In the genomic region with DNA sequence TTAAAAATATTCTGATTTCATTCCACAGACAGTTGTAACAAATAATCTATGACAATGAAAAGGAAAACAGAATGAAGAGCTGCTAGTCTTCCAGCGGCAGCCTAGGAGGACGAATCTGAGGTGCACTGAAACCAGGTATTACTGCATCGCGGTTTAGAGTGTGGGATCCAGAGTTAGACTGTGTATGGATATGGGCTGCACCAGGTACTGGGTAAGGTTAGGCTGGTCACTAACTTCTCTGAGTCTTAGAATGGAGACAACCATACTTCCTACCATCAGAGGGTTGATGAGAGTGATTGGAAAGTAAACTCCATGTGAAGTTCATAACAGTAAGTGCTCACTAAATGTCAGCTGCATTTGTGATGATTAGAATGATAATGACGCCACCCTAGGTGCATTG, we compare ENCODE assay signal across 1 cellular context.
TF ChIP-seq lines count a peak whose summit lies in the region.

No MANE protein-coding gene starts in this region.

TF ChIP-seq in K562, 482 proteins besides CTCF, POLR2A, EP300 and RAD21 (continued from another document):
- TF ChIP-seq, protein P1, sequence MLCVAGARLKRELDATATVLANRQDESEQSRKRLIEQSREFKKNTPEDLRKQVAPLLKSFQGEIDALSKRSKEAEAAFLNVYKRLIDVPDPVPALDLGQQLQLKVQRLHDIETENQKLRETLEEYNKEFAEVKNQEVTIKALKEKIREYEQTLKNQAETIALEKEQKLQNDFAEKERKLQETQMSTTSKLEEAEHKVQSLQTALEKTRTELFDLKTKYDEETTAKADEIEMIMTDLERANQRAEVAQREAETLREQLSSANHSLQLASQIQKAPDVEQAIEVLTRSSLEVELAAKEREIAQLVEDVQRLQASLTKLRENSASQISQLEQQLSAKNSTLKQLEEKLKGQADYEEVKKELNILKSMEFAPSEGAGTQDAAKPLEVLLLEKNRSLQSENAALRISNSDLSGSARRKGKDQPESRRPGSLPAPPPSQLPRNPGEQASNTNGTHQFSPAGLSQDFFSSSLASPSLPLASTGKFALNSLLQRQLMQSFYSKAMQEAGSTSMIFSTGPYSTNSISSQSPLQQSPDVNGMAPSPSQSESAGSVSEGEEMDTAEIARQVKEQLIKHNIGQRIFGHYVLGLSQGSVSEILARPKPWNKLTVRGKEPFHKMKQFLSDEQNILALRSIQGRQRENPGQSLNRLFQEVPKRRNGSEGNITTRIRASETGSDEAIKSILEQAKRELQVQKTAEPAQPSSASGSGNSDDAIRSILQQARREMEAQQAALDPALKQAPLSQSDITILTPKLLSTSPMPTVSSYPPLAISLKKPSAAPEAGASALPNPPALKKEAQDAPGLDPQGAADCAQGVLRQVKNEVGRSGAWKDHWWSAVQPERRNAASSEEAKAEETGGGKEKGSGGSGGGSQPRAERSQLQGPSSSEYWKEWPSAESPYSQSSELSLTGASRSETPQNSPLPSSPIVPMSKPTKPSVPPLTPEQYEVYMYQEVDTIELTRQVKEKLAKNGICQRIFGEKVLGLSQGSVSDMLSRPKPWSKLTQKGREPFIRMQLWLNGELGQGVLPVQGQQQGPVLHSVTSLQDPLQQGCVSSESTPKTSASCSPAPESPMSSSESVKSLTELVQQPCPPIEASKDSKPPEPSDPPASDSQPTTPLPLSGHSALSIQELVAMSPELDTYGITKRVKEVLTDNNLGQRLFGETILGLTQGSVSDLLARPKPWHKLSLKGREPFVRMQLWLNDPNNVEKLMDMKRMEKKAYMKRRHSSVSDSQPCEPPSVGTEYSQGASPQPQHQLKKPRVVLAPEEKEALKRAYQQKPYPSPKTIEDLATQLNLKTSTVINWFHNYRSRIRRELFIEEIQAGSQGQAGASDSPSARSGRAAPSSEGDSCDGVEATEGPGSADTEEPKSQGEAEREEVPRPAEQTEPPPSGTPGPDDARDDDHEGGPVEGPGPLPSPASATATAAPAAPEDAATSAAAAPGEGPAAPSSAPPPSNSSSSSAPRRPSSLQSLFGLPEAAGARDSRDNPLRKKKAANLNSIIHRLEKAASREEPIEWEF (CRISPR knock-in tag; IDR thresholded peaks at IDR 0.05): no peak
- TF ChIP-seq ZNF696 (CRISPR knock-in tag; conservative IDR thresholded peaks at IDR 0.05) (no peak), ZNF324 (CRISPR knock-in tag; IDR thresholded peaks at IDR 0.05) (no peak), TCF3 (CRISPR knock-in tag; IDR thresholded peaks at IDR 0.05) (no peak), NR3C1 (CRISPR knock-in tag; IDR thresholded peaks at IDR 0.05) (no peak), FOXA3 (CRISPR knock-in tag; conservative IDR thresholded peaks at IDR 0.05 in 1 of 2, IDR thresholded peaks at IDR 0.05 in 1 of 2) (no peak), RUNX1 (IDR thresholded peaks at IDR 0.05; ENCODE audit: low read depth) (no peak), SMAD3 (CRISPR knock-in tag; conservative IDR thresholded peaks at IDR 0.05) (no peak)
- TF ChIP-seq, protein P2, sequence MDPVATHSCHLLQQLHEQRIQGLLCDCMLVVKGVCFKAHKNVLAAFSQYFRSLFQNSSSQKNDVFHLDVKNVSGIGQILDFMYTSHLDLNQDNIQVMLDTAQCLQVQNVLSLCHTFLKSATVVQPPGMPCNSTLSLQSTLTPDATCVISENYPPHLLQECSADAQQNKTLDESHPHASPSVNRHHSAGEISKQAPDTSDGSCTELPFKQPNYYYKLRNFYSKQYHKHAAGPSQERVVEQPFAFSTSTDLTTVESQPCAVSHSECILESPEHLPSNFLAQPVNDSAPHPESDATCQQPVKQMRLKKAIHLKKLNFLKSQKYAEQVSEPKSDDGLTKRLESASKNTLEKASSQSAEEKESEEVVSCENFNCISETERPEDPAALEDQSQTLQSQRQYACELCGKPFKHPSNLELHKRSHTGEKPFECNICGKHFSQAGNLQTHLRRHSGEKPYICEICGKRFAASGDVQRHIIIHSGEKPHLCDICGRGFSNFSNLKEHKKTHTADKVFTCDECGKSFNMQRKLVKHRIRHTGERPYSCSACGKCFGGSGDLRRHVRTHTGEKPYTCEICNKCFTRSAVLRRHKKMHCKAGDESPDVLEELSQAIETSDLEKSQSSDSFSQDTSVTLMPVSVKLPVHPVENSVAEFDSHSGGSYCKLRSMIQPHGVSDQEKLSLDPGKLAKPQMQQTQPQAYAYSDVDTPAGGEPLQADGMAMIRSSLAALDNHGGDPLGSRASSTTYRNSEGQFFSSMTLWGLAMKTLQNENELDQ (CRISPR knock-in tag; IDR thresholded peaks at IDR 0.05; ENCODE audit: borderline replicate concordance): no peak
